Comparison of ENCODE assay signal across 12 cellular contexts in the genomic region with DNA sequence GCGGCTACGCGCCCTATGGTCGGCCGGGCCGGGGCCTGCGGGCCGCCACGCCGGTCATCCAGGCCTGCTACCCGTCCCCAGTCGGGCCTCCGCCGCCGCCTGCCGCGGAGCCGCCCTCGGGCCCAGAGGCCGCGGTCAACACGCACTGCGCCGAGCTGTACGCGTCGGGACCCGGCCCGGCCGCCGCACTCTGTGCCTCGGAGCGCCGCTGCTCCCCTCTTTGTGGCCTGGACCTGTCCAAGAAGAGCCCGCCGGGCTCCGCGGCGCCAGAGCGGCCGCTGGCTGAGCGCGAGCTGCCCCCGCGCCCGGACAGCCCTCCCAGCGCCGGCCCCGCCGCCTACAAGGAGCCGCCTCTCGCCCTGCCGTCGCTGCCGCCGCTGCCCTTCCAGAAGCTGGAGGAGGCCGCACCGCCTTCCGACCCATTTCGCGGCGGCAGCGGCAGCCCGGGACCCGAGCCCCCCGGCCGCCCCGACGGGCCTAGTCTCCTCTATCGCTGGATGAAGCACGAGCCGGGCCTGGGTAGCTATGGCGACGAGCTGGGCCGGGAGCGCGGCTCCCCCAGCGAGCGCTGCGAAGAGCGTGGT. TPM values are rescaled to one million over a fixed set of nuclear protein-coding genes. Genes with fewer than 3 reads are reported as not detected.
DNase-seq lines count a peak whose midpoint lies in the region; ATAC-seq and TF ChIP-seq lines count a peak whose summit lies in the region.
"Had no signal": no experiment of that assay in that cellular context is flagged by ENCODE, and none has a peak within 500 bp of the region (broad histone marks: within the 10 kb centered on the region; RNA-seq: fewer than 3 reads in every experiment).

No MANE protein-coding gene starts in this region.

- peak overlapping the region; percentile 69 for H3K4me3 ChIP-seq in coronary artery
- peak overlapping the region in 1 of 2 donors; percentile 17 for H3K4me3 ChIP-seq in mucosa of rectum (ENCODE audit: low read length in 2 of 2)
- H3K4me3 ChIP-seq in transverse colon = peak overlapping the region in 3 of 4 donors; percentile 35 to 65 (median 49)

- intact Hi-C loops in transverse colon (cut with DNase I; ENCODE audit: low total_unique reads) = loop anchor here (10.0 kb wide), 1 partner anchor 118 kb away; no protein-coding TSS in a partner anchor

- peak overlapping the region in 1 of 2 donors; percentile 64 for H3K9ac ChIP-seq in mucosa of rectum (ENCODE audit: low read depth in 1 of 2, low read length in 2 of 2)
- H3K9ac ChIP-seq: KMS-11 had no signal

- TF ChIP-seq CTCF in coronary artery (IDR thresholded peaks at IDR 0.05) (no peak), transverse colon (IDR thresholded peaks at IDR 0.05) (no peak)

- H3K4me1 Mint-ChIP-seq in activated T-cell treated with anti-CD3 and anti-CD28 coated beads, Interleukin-2, amount 50 U/mL, for 24 hours (ENCODE audit: low read depth) = peaks cover 34% of the 10 kb centered on the region
- peaks cover 21% of the 10 kb centered on the region for H3K4me1 Mint-ChIP-seq in activated T-cell treated with anti-CD3 and anti-CD28 coated beads, Interleukin-2, amount 50 U/mL, for 4 hours (ENCODE audit: low read depth)

- H3K27me3 ChIP-seq in mucosa of rectum (ENCODE audit: control insufficient read depth in 2 of 2, insufficient read depth in 2 of 2, low read length in 2 of 2) = peaks cover 11 to 22% of the 10 kb centered on the region in 2 donors
- peaks cover 55% of the 10 kb centered on the region for H3K27me3 ChIP-seq in transverse colon

- H3K9me3 ChIP-seq in mucosa of rectum (ENCODE audit: control insufficient read depth in 2 of 2, low read length in 2 of 2) (no peaks in the 10 kb centered on the region), transverse colon (no peaks in the 10 kb centered on the region)

- 28% methylated on average over 40 of the region's 81 CpGs; no CpG with 5 or more reads in 1 of the 2 donors for WGBS in transverse colon (ENCODE audit: low coverage in 1 of 2), 2 donors

- peaks cover 38% of the 10 kb centered on the region for H3K36me3 Mint-ChIP-seq in activated T-cell treated with anti-CD3 and anti-CD28 coated beads, Interleukin-2, amount 50 U/mL, for 24 hours (ENCODE audit: low read depth)
- peaks cover 20% of the 10 kb centered on the region for H3K36me3 Mint-ChIP-seq in activated T-cell treated with anti-CD3 and anti-CD28 coated beads, Interleukin-2, amount 50 U/mL, for 4 hours (ENCODE audit: insufficient read depth)

- DNase-seq in activated T-cell treated with anti-CD3 and anti-CD28 coated beads, Interleukin-2, amount 50 U/mL, for 24 hours = peak; percentile 58
- no peak for DNase-seq in activated T-cell treated with anti-CD3 and anti-CD28 coated beads, Interleukin-2, amount 50 U/mL, for 4 hours
- no peak for DNase-seq in coronary artery (ENCODE audit: low spot score)
- no peak for DNase-seq in transverse colon
- no peak for DNase-seq in globus pallidus (ENCODE audit: low spot score)

- no peak overlapping the region for H3K27ac Mint-ChIP-seq in activated T-cell treated with anti-CD3 and anti-CD28 coated beads, Interleukin-2, amount 50 U/mL, for 24 hours
- H3K27ac Mint-ChIP-seq: progenitor cell of endocrine pancreas had no signal

- H3K4me1 ChIP-seq in mucosa of rectum (ENCODE audit: control insufficient read depth in 2 of 2, insufficient read depth in 2 of 2, low read length in 2 of 2) (peaks cover 13 to 48% of the 10 kb centered on the region in 2 donors), transverse colon (peaks cover 10 to 78% (median 64%) of the 10 kb centered on the region in 4 donors)

- H3K36me3 ChIP-seq in mucosa of rectum (ENCODE audit: control insufficient read depth in 2 of 2, insufficient read depth in 2 of 2, low read length in 2 of 2) = peaks cover 0 to 7% of the 10 kb centered on the region in 2 donors
- H3K36me3 ChIP-seq in transverse colon = no peaks in the 10 kb centered on the region

- peak overlapping the region in 1 of 2 donors; percentile 88 for H3K27ac ChIP-seq in coronary artery
- peak overlapping the region; percentile 72 to 83 for H3K27ac ChIP-seq in mucosa of rectum (ENCODE audit: low read depth in 2 of 2, low read length in 2 of 2)
- H3K27ac ChIP-seq in transverse colon = peak overlapping the region; percentile 85 to 92 (median 90)
- H3K27ac ChIP-seq: KMS-11 had no signal

- TF ChIP-seq EP300 in transverse colon (IDR thresholded peaks at IDR 0.05; ENCODE audit: low read depth) = no peak

- H3K9me3 Mint-ChIP-seq in activated T-cell treated with anti-CD3 and anti-CD28 coated beads, Interleukin-2, amount 50 U/mL, for 24 hours = no peaks in the 10 kb centered on the region
- no peaks in the 10 kb centered on the region for H3K9me3 Mint-ChIP-seq in activated T-cell treated with anti-CD3 and anti-CD28 coated beads, Interleukin-2, amount 50 U/mL, for 4 hours
- H3K9me3 Mint-ChIP-seq: activated naive CD4-positive, alpha-beta T cell treated with anti-CD3 and anti-CD28 coated beads, Interleukin-2, amount 10 ng/mL, durations not matched to agents 7 days and 5 days had no signal

- H3K4me3 Mint-ChIP-seq in activated T-cell treated with anti-CD3 and anti-CD28 coated beads, Interleukin-2, amount 50 U/mL, for 24 hours = no peak overlapping the region
- H3K4me3 Mint-ChIP-seq in activated T-cell treated with anti-CD3 and anti-CD28 coated beads, Interleukin-2, amount 50 U/mL, for 4 hours = no peak overlapping the region

- no peak for TF ChIP-seq POLR2A in transverse colon (IDR thresholded peaks at IDR 0.05)

- peaks cover 9% of the 10 kb centered on the region for H3K27me3 Mint-ChIP-seq in activated T-cell treated with anti-CD3 and anti-CD28 coated beads, Interleukin-2, amount 50 U/mL, for 24 hours
- H3K27me3 Mint-ChIP-seq in activated T-cell treated with anti-CD3 and anti-CD28 coated beads, Interleukin-2, amount 50 U/mL, for 4 hours (ENCODE audit: low read depth) = peaks cover 10% of the 10 kb centered on the region

- no peak for ATAC-seq in activated T-cell treated with anti-CD3 and anti-CD28 coated beads, Interleukin-2, amount 50 U/mL, for 4 hours
- ATAC-seq in HG02884 (IDR thresholded peaks at IDR 0.05; ENCODE audit: unreplicated experiment) (no peak), HG03354 (IDR thresholded peaks at IDR 0.05; ENCODE audit: poor library complexity, severe bottlenecking, unreplicated experiment) (no peak)

- in situ Hi-C loops in transverse colon (cut with MboI; ENCODE audit: low pct_ligation_motif_present in 1 of 4, low pct_unique_long_range_greater_than_20kb in 1 of 4, low sequenced_read_pairs in 3 of 4) = loop anchor here in 1 of 4 donors (25.0 kb wide), 1 partner anchor 105 kb away; no protein-coding TSS in a partner anchor

RNA-seq across cellular contexts. Expression of gene HIC1, which starts 2.3 kb away (rescaled TPM):
- total RNA-seq in activated T-cell treated with anti-CD3 and anti-CD28 coated beads, Interleukin-2, amount 50 U/mL, for 4 hours = 10 to 100 TPM; 18.9 to 60.9 (median 31.5) TPM
- 10 to 100 TPM in 2 of 4 donors, 1 to 10 TPM in 2; 9.1 to 32.5 (median 14.7) TPM for total RNA-seq in transverse colon

RNA-seq across cellular contexts. Expression of gene OVCA2, which starts 15.4 kb away (rescaled TPM):
- 10 to 100 TPM; 67.7 to 74.4 (median 70.7) TPM for total RNA-seq in activated T-cell treated with anti-CD3 and anti-CD28 coated beads, Interleukin-2, amount 50 U/mL, for 4 hours
- total RNA-seq in transverse colon = 10 to 100 TPM in 3 of 4 donors, 1 to 10 TPM in 1; 5.4 to 73.3 (median 36.9) TPM

RNA-seq across cellular contexts. Expression of gene DPH1, which starts 27.3 kb away (rescaled TPM):
- 10 to 100 TPM; 56.6 to 59.9 (median 58.5) TPM for total RNA-seq in activated T-cell treated with anti-CD3 and anti-CD28 coated beads, Interleukin-2, amount 50 U/mL, for 4 hours
- total RNA-seq in transverse colon = 10 to 100 TPM; 32.4 to 88.8 (median 58.9) TPM

RNA-seq across cellular contexts. Expression of gene RTN4RL1, which starts 32.1 kb away (rescaled TPM):
- total RNA-seq in activated T-cell treated with anti-CD3 and anti-CD28 coated beads, Interleukin-2, amount 50 U/mL, for 4 hours = 1 to 10 TPM; 1.0 to 2.5 (median 2.0) TPM
- under 1 TPM in 3 of 4 donors, not detected in 1; 0.27 to 0.60 (median 0.48) TPM for total RNA-seq in transverse colon
- total RNA-seq: kidney epithelial cell had no signal
